ENCODE assay signal across 33 cellular contexts in genomic region chr1:167433884-167434283, GRCh38.
DNase-seq lines count a peak whose midpoint lies in the region; ATAC-seq, FAIRE-seq and TF ChIP-seq lines count a peak whose summit lies in the region.
"Had no signal": no experiment of that assay in that cellular context is flagged by ENCODE, and none has a peak within 500 bp of the region (broad histone marks: within the 10 kb centered on the region; RNA-seq: fewer than 3 reads in every experiment).

No MANE protein-coding gene starts in this region.

- TF ChIP-seq EP300 in suprapubic skin (IDR thresholded peaks at IDR 0.05) = no peak

- H3K4me3 Mint-ChIP-seq in activated CD4-positive, alpha-beta T cell treated with anti-CD3 and anti-CD28 coated beads for 36 hours = no peak overlapping the region
- H3K4me3 Mint-ChIP-seq in activated naive CD8-positive, alpha-beta T cell treated with anti-CD3 and anti-CD28 coated beads, Interleukin-2, amount 10 ng/mL, durations not matched to agents 7 days and 5 days = no peak overlapping the region
- no peak overlapping the region for H3K4me3 Mint-ChIP-seq in activated naive CD8-positive, alpha-beta T cell treated with anti-CD3 and anti-CD28 coated beads for 36 hours
- H3K4me3 Mint-ChIP-seq in central memory CD8-positive, alpha-beta T cell = peak overlapping the region; percentile 32
- H3K4me3 Mint-ChIP-seq in stimulated activated memory B cell treated with anti-CD40 and anti-IgM and Interleukin-4, amounts not matched to agents 10 μg/mL and 1 μg/mL and 100 μg/mL, for 72 hours = no peak overlapping the region
- H3K4me3 Mint-ChIP-seq: HFFc6 had no signal

- ATAC-seq in activated CD4-positive, alpha-beta T cell treated with anti-CD3 and anti-CD28 coated beads for 36 hours = no peak
- ATAC-seq in activated naive CD8-positive, alpha-beta T cell treated with anti-CD3 and anti-CD28 coated beads, Interleukin-2, amount 10 ng/mL, durations not matched to agents 7 days and 5 days (ENCODE audit: low read depth) = no peak
- no peak for ATAC-seq in central memory CD8-positive, alpha-beta T cell (replicated peaks; ENCODE audit: extremely low read depth, poor library complexity, severe bottlenecking)
- ATAC-seq in stimulated activated memory B cell treated with anti-CD40 and anti-IgM and Interleukin-4, amounts not matched to agents 10 μg/mL and 1 μg/mL and 100 μg/mL, for 72 hours = no peak
- ATAC-seq: GM12878, right cardiac atrium had no signal

- H3K9me3 Mint-ChIP-seq in activated CD4-positive, alpha-beta T cell treated with anti-CD3 and anti-CD28 coated beads for 36 hours (ENCODE audit: low read depth) = no peaks in the 10 kb centered on the region
- H3K9me3 Mint-ChIP-seq in activated naive CD8-positive, alpha-beta T cell treated with anti-CD3 and anti-CD28 coated beads, Interleukin-2, amount 10 ng/mL, durations not matched to agents 7 days and 5 days = no peaks in the 10 kb centered on the region
- no peaks in the 10 kb centered on the region for H3K9me3 Mint-ChIP-seq in activated naive CD8-positive, alpha-beta T cell treated with anti-CD3 and anti-CD28 coated beads for 36 hours
- no peaks in the 10 kb centered on the region for H3K9me3 Mint-ChIP-seq in central memory CD8-positive, alpha-beta T cell
- H3K9me3 Mint-ChIP-seq in stimulated activated memory B cell treated with anti-CD40 and anti-IgM and Interleukin-4, amounts not matched to agents 10 μg/mL and 1 μg/mL and 100 μg/mL, for 72 hours = no peaks in the 10 kb centered on the region
- H3K9me3 Mint-ChIP-seq: HFFc6 had no signal

- H3K4me1 ChIP-seq in suprapubic skin = peaks cover 3% of the 10 kb centered on the region
- H3K4me1 ChIP-seq: colonic mucosa had no signal

- no peak for DNase-seq in activated CD4-positive, alpha-beta T cell treated with anti-CD3 and anti-CD28 coated beads for 36 hours
- DNase-seq in activated CD4-positive, alpha-beta T cell treated with anti-CD3 and anti-CD28 coated beads for 4 hours = no peak
- no peak for DNase-seq in activated naive CD8-positive, alpha-beta T cell treated with anti-CD3 and anti-CD28 coated beads, Interleukin-2, amount 10 ng/mL, durations not matched to agents 7 days and 5 days
- DNase-seq in activated naive CD8-positive, alpha-beta T cell treated with anti-CD3 and anti-CD28 coated beads for 36 hours = no peak
- DNase-seq in central memory CD8-positive, alpha-beta T cell (ENCODE audit: low spot score in 2 of 2) = no peak
- DNase-seq in suprapubic skin (ENCODE audit: low spot score in 2 of 2) = no peak
- no peak for DNase-seq in RCC 7860 (ENCODE audit: low spot score)
- DNase-seq: activated CD4-positive, alpha-beta T cell treated with anti-CD3 and anti-CD28 coated beads, Interleukin-2, amount 50 U/mL, for 48 hours; activated gamma-delta T cell treated with Interleukin-2 at 50 U/mL for 16 hours; aorta; colonic mucosa; DMS153; effector CD8-positive, alpha-beta T cell; HFFc6; left ventricle myocardium inferior; mesenchymal stem cell; NCI-H146; NCI-H2107; NCI-H446; NCI-H748 treated with DMSO at 0.1 percent for 48 hours; right cardiac atrium; SHP77 treated with DMSO at 0.1 percent for 48 hours; stimulated activated CD4-positive, alpha-beta T cell treated with anti-CD3 and anti-CD28 coated beads, Interleukin-1b, Interleukin-23, amount 100 ng/mL, for 48 hours; T1000; tibial artery had no signal

- H3K4me3 ChIP-seq in suprapubic skin = no peak overlapping the region
- H3K4me3 ChIP-seq: colonic mucosa, GM12878, left ventricle myocardium inferior, Peyer's patch, smooth muscle cell, tibial artery, vagina had no signal

- peaks cover 63% of the 10 kb centered on the region for H3K4me1 Mint-ChIP-seq in activated CD4-positive, alpha-beta T cell treated with anti-CD3 and anti-CD28 coated beads for 36 hours
- H3K4me1 Mint-ChIP-seq in activated naive CD8-positive, alpha-beta T cell treated with anti-CD3 and anti-CD28 coated beads, Interleukin-2, amount 10 ng/mL, durations not matched to agents 7 days and 5 days = peaks cover 40% of the 10 kb centered on the region
- H3K4me1 Mint-ChIP-seq in activated naive CD8-positive, alpha-beta T cell treated with anti-CD3 and anti-CD28 coated beads for 36 hours = peaks cover 44% of the 10 kb centered on the region
- H3K4me1 Mint-ChIP-seq in central memory CD8-positive, alpha-beta T cell = peaks cover 54% of the 10 kb centered on the region
- peaks cover 79% of the 10 kb centered on the region for H3K4me1 Mint-ChIP-seq in stimulated activated memory B cell treated with anti-CD40 and anti-IgM and Interleukin-4, amounts not matched to agents 10 μg/mL and 1 μg/mL and 100 μg/mL, for 72 hours

- no peak for FAIRE-seq in RCC 7860 (lab: Jason Lieb, UNC)
- FAIRE-seq: A204.1, GM12878, H1 had no signal

- CTCF ChIA-PET in activated CD4-positive, alpha-beta T cell treated with anti-CD3 and anti-CD28 coated beads for 36 hours (lab: Charles Lee) = interaction anchor here (0.9 to 1.1 kb wide), 2 partner anchors 14 to 106 kb away, joined by 3 read pairs; no protein-coding TSS in a partner anchor

- peaks cover 64% of the 10 kb centered on the region for H3K36me3 Mint-ChIP-seq in activated CD4-positive, alpha-beta T cell treated with anti-CD3 and anti-CD28 coated beads for 36 hours (ENCODE audit: low read depth)
- peaks cover 40% of the 10 kb centered on the region for H3K36me3 Mint-ChIP-seq in activated naive CD8-positive, alpha-beta T cell treated with anti-CD3 and anti-CD28 coated beads, Interleukin-2, amount 10 ng/mL, durations not matched to agents 7 days and 5 days
- peaks cover 58% of the 10 kb centered on the region for H3K36me3 Mint-ChIP-seq in activated naive CD8-positive, alpha-beta T cell treated with anti-CD3 and anti-CD28 coated beads for 36 hours
- peaks cover 46% of the 10 kb centered on the region for H3K36me3 Mint-ChIP-seq in central memory CD8-positive, alpha-beta T cell (ENCODE audit: insufficient read depth)
- peaks cover 7% of the 10 kb centered on the region for H3K36me3 Mint-ChIP-seq in stimulated activated memory B cell treated with anti-CD40 and anti-IgM and Interleukin-4, amounts not matched to agents 10 μg/mL and 1 μg/mL and 100 μg/mL, for 72 hours

- H3K9me3 ChIP-seq in suprapubic skin = no peaks in the 10 kb centered on the region
- H3K9me3 ChIP-seq: colonic mucosa, left ventricle myocardium inferior, neutrophil, Peyer's patch, tibial artery, vagina had no signal

- no peak for TF ChIP-seq CTCF in suprapubic skin (IDR thresholded peaks at IDR 0.05)

- H3K36me3 ChIP-seq in suprapubic skin = no peaks in the 10 kb centered on the region
- H3K36me3 ChIP-seq: colonic mucosa, left ventricle myocardium inferior, neutrophil, Peyer's patch, tibial artery, vagina had no signal

- H3K27me3 Mint-ChIP-seq in activated CD4-positive, alpha-beta T cell treated with anti-CD3 and anti-CD28 coated beads for 36 hours = no peaks in the 10 kb centered on the region
- H3K27me3 Mint-ChIP-seq in activated naive CD8-positive, alpha-beta T cell treated with anti-CD3 and anti-CD28 coated beads, Interleukin-2, amount 10 ng/mL, durations not matched to agents 7 days and 5 days = no peaks in the 10 kb centered on the region
- no peaks in the 10 kb centered on the region for H3K27me3 Mint-ChIP-seq in activated naive CD8-positive, alpha-beta T cell treated with anti-CD3 and anti-CD28 coated beads for 36 hours
- H3K27me3 Mint-ChIP-seq in central memory CD8-positive, alpha-beta T cell = no peaks in the 10 kb centered on the region
- H3K27me3 Mint-ChIP-seq in stimulated activated memory B cell treated with anti-CD40 and anti-IgM and Interleukin-4, amounts not matched to agents 10 μg/mL and 1 μg/mL and 100 μg/mL, for 72 hours = no peaks in the 10 kb centered on the region

- intact Hi-C loops in activated CD4-positive, alpha-beta T cell treated with anti-CD3 and anti-CD28 coated beads for 36 hours (cut with DNase I, micrococcal nuclease) = loop anchor here in 1 of 2 experiments (10.0 kb wide), 1 partner anchor 369 kb away; no protein-coding TSS in a partner anchor

- TF ChIP-seq POLR2A in suprapubic skin (IDR thresholded peaks at IDR 0.05) = no peak

- WGBS in suprapubic skin = 88% methylated on average over 6 of the region's 6 CpGs

- no peak overlapping the region for H3K27ac ChIP-seq in suprapubic skin
- H3K27ac ChIP-seq: colonic mucosa, left ventricle myocardium inferior, neutrophil, Peyer's patch, tibial artery, vagina had no signal

- peak overlapping the region; percentile 37 for H3K27ac Mint-ChIP-seq in activated CD4-positive, alpha-beta T cell treated with anti-CD3 and anti-CD28 coated beads for 36 hours
- H3K27ac Mint-ChIP-seq in activated naive CD8-positive, alpha-beta T cell treated with anti-CD3 and anti-CD28 coated beads, Interleukin-2, amount 10 ng/mL, durations not matched to agents 7 days and 5 days = peak overlapping the region; percentile 56
- no peak overlapping the region for H3K27ac Mint-ChIP-seq in activated naive CD8-positive, alpha-beta T cell treated with anti-CD3 and anti-CD28 coated beads for 36 hours
- H3K27ac Mint-ChIP-seq in central memory CD8-positive, alpha-beta T cell (ENCODE audit: low read depth) = peak overlapping the region; percentile 49
- H3K27ac Mint-ChIP-seq in stimulated activated memory B cell treated with anti-CD40 and anti-IgM and Interleukin-4, amounts not matched to agents 10 μg/mL and 1 μg/mL and 100 μg/mL, for 72 hours = peak overlapping the region; percentile 87
- H3K27ac Mint-ChIP-seq: HFFc6 had no signal

- H3K27me3 ChIP-seq in suprapubic skin = peaks cover 7% of the 10 kb centered on the region
- H3K27me3 ChIP-seq: colonic mucosa, Peyer's patch, vagina had no signal

- POLR2A ChIA-PET in activated CD4-positive, alpha-beta T cell treated with anti-CD3 and anti-CD28 coated beads for 36 hours (lab: Charles Lee) = no interaction called here
- POLR2A ChIA-PET in activated naive CD8-positive, alpha-beta T cell treated with anti-CD3 and anti-CD28 coated beads, Interleukin-2, amount 10 ng/mL, durations not matched to agents 7 days and 5 days (lab: Charles Lee) = no interaction called here
